ENCODE assay signal across 19 cellular contexts in the genomic region with DNA sequence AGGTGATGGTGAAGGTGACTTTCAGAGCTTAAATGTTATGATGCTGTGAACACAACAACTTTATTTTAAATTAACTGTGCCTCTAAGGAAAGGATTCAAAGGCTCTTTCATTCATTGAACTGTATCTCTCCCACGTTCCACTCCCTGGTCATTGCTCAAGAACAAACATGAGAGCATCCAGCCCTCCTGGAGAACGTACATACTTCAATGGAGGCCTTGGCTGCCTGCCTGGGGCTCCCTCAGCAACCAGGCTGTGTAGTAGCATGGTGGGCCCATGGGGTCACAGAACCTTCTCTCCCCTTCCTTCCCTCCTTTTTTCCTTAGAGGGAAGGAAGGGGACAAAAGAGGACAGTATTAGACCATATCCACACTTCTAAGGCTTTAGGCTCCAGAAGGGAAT.
"Had no signal": no experiment of that assay in that cellular context is flagged by ENCODE, and none has a peak within 500 bp of the region (broad histone marks: within the 10 kb centered on the region; RNA-seq: fewer than 3 reads in every experiment).

No MANE protein-coding gene starts in this region.

- ATAC-seq: activated CD8-positive, alpha-beta T cell treated with anti-CD3 and anti-CD28 coated beads, Interleukin-2, amount 10 ng/mL, durations not matched to agents 7 days and 5 days; activated naive CD4-positive, alpha-beta T cell treated with anti-CD3 and anti-CD28 coated beads, Interleukin-2, amount 50 U/mL, for 72 hours; activated T-cell treated with anti-CD3 and anti-CD28 coated beads, Interleukin-2, amount 50 U/mL, for 72 hours; gastroesophageal sphincter; left lobe of liver; naive thymus-derived CD8-positive, alpha-beta T cell had no signal

- H3K4me3 ChIP-seq: gastroesophageal sphincter, sigmoid colon, spleen, tibial artery, uterus had no signal

- DNase-seq: activated B cell treated with CpG ODN at 0.5 μM for 24 hours; activated CD4-positive, alpha-beta T cell treated with anti-CD3 and anti-CD28 coated beads, Interleukin-2, amount 10 ng/mL, durations not matched to agents 24 days and 14 days; activated CD8-positive, alpha-beta memory T cell treated with anti-CD3 and anti-CD28 coated beads, Interleukin-2, amount 50 U/mL, for 4 hours; activated CD8-positive, alpha-beta T cell treated with anti-CD3 and anti-CD28 coated beads, Interleukin-2, amount 10 ng/mL, durations not matched to agents 7 days and 5 days; activated gamma-delta T cell; activated T-cell treated with anti-CD3 and anti-CD28 coated beads, Interleukin-2, amount 50 U/mL, for 72 hours; dermis blood vessel endothelial cell; islet precursor cell; naive thymus-derived CD8-positive, alpha-beta T cell; sigmoid colon; spleen; T-helper 2 cell; tibial artery; uterus had no signal

- H3K27ac ChIP-seq: epithelial cell of prostate, gastroesophageal sphincter, parathyroid adenoma, sigmoid colon, spleen, tibial artery, uterus had no signal

- H3K9me3 ChIP-seq: gastroesophageal sphincter, sigmoid colon, spleen, tibial artery, uterus had no signal

- H3K4me1 ChIP-seq: gastroesophageal sphincter, parathyroid adenoma, sigmoid colon, tibial artery, uterus had no signal

- H3K27me3 ChIP-seq: gastroesophageal sphincter, sigmoid colon, tibial artery, uterus had no signal

- H3K36me3 ChIP-seq: gastroesophageal sphincter, sigmoid colon, spleen, tibial artery, uterus had no signal
